In the genomic region with DNA sequence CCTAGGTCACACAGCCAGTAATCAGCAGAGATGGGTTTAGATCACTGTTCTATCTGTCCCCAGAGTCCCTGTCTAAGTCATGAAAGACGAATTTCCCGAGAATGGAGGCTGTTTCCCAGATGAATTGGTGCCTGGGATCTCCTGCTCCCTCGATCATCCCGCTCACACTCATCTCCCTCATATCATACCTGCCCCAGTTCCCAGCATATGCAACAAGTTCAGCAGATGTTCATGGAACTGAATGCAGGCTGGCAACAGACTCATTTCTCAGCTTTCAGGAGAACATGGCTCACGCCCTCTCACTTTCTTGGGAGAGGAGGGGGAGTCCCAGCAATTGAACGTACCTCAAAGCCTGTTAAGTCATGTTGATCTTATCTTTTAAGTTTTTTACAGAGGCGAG, we compare ENCODE assay signal across 16 cellular contexts. TPM values are rescaled to one million over a fixed set of nuclear protein-coding genes. Genes with fewer than 3 reads are reported as not detected.
DNase-seq lines count a peak whose midpoint lies in the region; ATAC-seq, FAIRE-seq and TF ChIP-seq lines count a peak whose summit lies in the region.
"Had no signal": no experiment of that assay in that cellular context is flagged by ENCODE, and none has a peak within 500 bp of the region (broad histone marks: within the 10 kb centered on the region; RNA-seq: fewer than 3 reads in every experiment).

No MANE protein-coding gene starts in this region.

- H3K27me3 ChIP-seq in small intestine (ENCODE audit: control insufficient read depth in 2 of 2, insufficient read depth in 2 of 2, low read length in 2 of 2), result no peaks in the 10 kb centered on the region
- no peaks in the 10 kb centered on the region for H3K27me3 ChIP-seq in sigmoid colon
- H3K27me3 ChIP-seq: spleen had no signal

- no peak for TF ChIP-seq CTCF in sigmoid colon (IDR thresholded peaks at IDR 0.05)

- no peak for TF ChIP-seq EP300 in sigmoid colon (IDR thresholded peaks at IDR 0.05)

- no peaks in the 10 kb centered on the region for H3K9me3 Mint-ChIP-seq in activated naive CD8-positive, alpha-beta T cell (ENCODE audit: low read depth)

- H3K27ac ChIP-seq in small intestine (ENCODE audit: low read depth in 1 of 2, low read length in 1 of 2) (no peak overlapping the region), sigmoid colon (no peak overlapping the region)
- H3K27ac ChIP-seq: lower lobe of right lung had no signal

- DNase-seq in activated T-cell treated with anti-CD3 and anti-CD28 coated beads for 24 hours (ENCODE audit: low read depth) (peak; percentile 48), activated T-cell treated with anti-CD3 and anti-CD28 coated beads for 4 hours (no peak), sciatic nerve (ENCODE audit: low spot score) (peak; percentile 9), small intestine (no peak), sigmoid colon (no peak)
- DNase-seq in activated CD4-positive, alpha-beta T cell treated with anti-CD3 and anti-CD28 coated beads, Interleukin-2, amount 50 U/mL, for 48 hours, result peak; percentile 59 to 76
- DNase-seq: central memory CD4-positive, alpha-beta T cell; effector CD8-positive, alpha-beta T cell; EL; lower lobe of right lung had no signal

- H3K27me3 Mint-ChIP-seq in activated naive CD8-positive, alpha-beta T cell, result no peaks in the 10 kb centered on the region

- 58 to 65% (median 60%) methylated on average over 7 of the region's 7 CpGs for WGBS in small intestine, 3 donors
- WGBS in sigmoid colon, 2 donors, result 72 to 77% methylated on average over 7 of the region's 7 CpGs

- intact Hi-C loops in sciatic nerve (cut with DNase I) (no loop called here), sigmoid colon (cut with DNase I) (no loop called here)

- H3K36me3 ChIP-seq in small intestine (ENCODE audit: control insufficient read depth in 2 of 2, insufficient read depth in 2 of 2, low read length in 2 of 2) (no peaks in the 10 kb centered on the region), sigmoid colon (no peaks in the 10 kb centered on the region)
- H3K36me3 ChIP-seq: lower lobe of right lung had no signal

- H3K4me1 ChIP-seq in small intestine (ENCODE audit: control insufficient read depth in 2 of 2, insufficient read depth in 1 of 2, low read depth in 1 of 2, low read length in 1 of 2), result peaks cover 0 to 5% of the 10 kb centered on the region in 2 donors
- H3K4me1 ChIP-seq in sigmoid colon, result no peaks in the 10 kb centered on the region

- no peak for FAIRE-seq in small intestine (lab: Jason Lieb, UNC)
- FAIRE-seq: HTR-8/SVneo had no signal

- no peak for TF ChIP-seq POLR2A in sigmoid colon (IDR thresholded peaks at IDR 0.05)

- H3K4me3 ChIP-seq in small intestine (ENCODE audit: low read depth in 1 of 2, low read length in 2 of 2) (no peak overlapping the region), sigmoid colon (no peak overlapping the region)
- H3K4me3 ChIP-seq: lower lobe of right lung, spleen had no signal

- peak overlapping the region; percentile 79 for H3K4me3 Mint-ChIP-seq in activated naive CD8-positive, alpha-beta T cell

- peaks cover 18% of the 10 kb centered on the region for H3K36me3 Mint-ChIP-seq in activated naive CD8-positive, alpha-beta T cell

- H3K27ac Mint-ChIP-seq in activated naive CD8-positive, alpha-beta T cell, result peak overlapping the region; percentile 97
- H3K27ac Mint-ChIP-seq: progenitor cell of endocrine pancreas had no signal

- no peak for ATAC-seq in sciatic nerve
- ATAC-seq in HG03175 (IDR thresholded peaks at IDR 0.05; ENCODE audit: unreplicated experiment), result no peak
- ATAC-seq: lower lobe of right lung, SK-N-SH treated with all-trans-retinoic acid at 6 μM for 48 hours had no signal

- H3K9me3 ChIP-seq in small intestine (ENCODE audit: control insufficient read depth, low read depth), result no peaks in the 10 kb centered on the region
- no peaks in the 10 kb centered on the region for H3K9me3 ChIP-seq in sigmoid colon
- H3K9me3 ChIP-seq: lower lobe of right lung, spleen had no signal

- H3K4me1 Mint-ChIP-seq in activated naive CD8-positive, alpha-beta T cell (ENCODE audit: low read depth), result peaks cover 79% of the 10 kb centered on the region

RNA-seq across cellular contexts. Expression of a gene that starts 22.1 kb away (rescaled TPM):
- 2.5 TPM for total RNA-seq in sciatic nerve
- polyA plus RNA-seq in small intestine, result 1 to 10 TPM; 1.6 to 5.1 (median 1.8) TPM
- 1 to 10 TPM in 2 of 4 donors, under 1 TPM in 1, not detected in 1; 0.81 to 1.9 (median 1.2) TPM for total RNA-seq in sigmoid colon
- 10 to 100 TPM in 1 of 3 donors, under 1 TPM in 2; under 0.01 to 14.1 (median 0.23) TPM for polyA plus RNA-seq in sigmoid colon

RNA-seq across cellular contexts. Expression of a gene that starts 41.6 kb away (rescaled TPM):
- total RNA-seq in sciatic nerve, result 49.4 TPM
- polyA plus RNA-seq in small intestine, result 10 to 100 TPM in 2 of 3 donors, 1 to 10 TPM in 1; 4.5 to 26.0 (median 11.1) TPM
- 10 to 100 TPM; 12.8 to 43.9 (median 28.6) TPM for total RNA-seq in sigmoid colon
- 10 to 100 TPM; 13.8 to 32.0 (median 21.3) TPM for polyA plus RNA-seq in sigmoid colon

Comparison
In these comparisons a context has a peak if more than half of its experiments do, and no peak if none do; other contexts are left out.
1. DNase-seq: peak in activated T-cell treated with anti-CD3 and anti-CD28 coated beads for 24 hours (single experiment), activated CD4-positive, alpha-beta T cell treated with anti-CD3 and anti-CD28 coated beads, Interleukin-2, amount 50 U/mL, for 48 hours (2 of 2) and sciatic nerve (single experiment); none in activated T-cell treated with anti-CD3 and anti-CD28 coated beads for 4 hours (single experiment), small intestine (single experiment) and sigmoid colon (single experiment).